17 cellular contexts compared by ENCODE assay signal in genomic region chr18:70256994-70257393, GRCh38. TPM values are rescaled to one million over a fixed set of nuclear protein-coding genes. Genes with fewer than 3 reads are reported as not detected.
DNase-seq lines count a peak whose midpoint lies in the region; ATAC-seq, FAIRE-seq and TF ChIP-seq lines count a peak whose summit lies in the region.
"Had no signal": no experiment of that assay in that cellular context is flagged by ENCODE, and none has a peak within 500 bp of the region (broad histone marks: within the 10 kb centered on the region; RNA-seq: fewer than 3 reads in every experiment).

No MANE protein-coding gene starts in this region.

- no peak overlapping the region for H3K4me3 ChIP-seq in neural progenitor cell
- no peak overlapping the region for H3K4me3 ChIP-seq in skeletal muscle tissue (ENCODE audit: low read length in 3 of 3)

- CTCF ChIA-PET in Calu3 (lab: Charles Lee), result no interaction called here

- H3K27ac Mint-ChIP-seq in neural progenitor cell, result no peak overlapping the region
- H3K27ac Mint-ChIP-seq in Calu3 (ENCODE audit: unreplicated experiment), result no peak overlapping the region
- H3K27ac Mint-ChIP-seq: CD8-positive, alpha-beta memory T cell had no signal

- H3K36me3 Mint-ChIP-seq in neural progenitor cell (no peaks in the 10 kb centered on the region), Calu3 (ENCODE audit: insufficient read depth, unreplicated experiment) (no peaks in the 10 kb centered on the region)
- H3K36me3 Mint-ChIP-seq: CD8-positive, alpha-beta memory T cell had no signal

- no peaks in the 10 kb centered on the region for H4K20me1 ChIP-seq in neural progenitor cell (ENCODE audit: low read depth)

- H3K4me3 Mint-ChIP-seq in neural progenitor cell (no peak overlapping the region), Calu3 (ENCODE audit: low read depth, unreplicated experiment) (no peak overlapping the region)
- H3K4me3 Mint-ChIP-seq: CD8-positive, alpha-beta memory T cell had no signal

- no peak overlapping the region for H3K27ac ChIP-seq in neural progenitor cell
- peak overlapping the region; percentile 34 for H3K27ac ChIP-seq in skeletal muscle tissue (ENCODE audit: low read depth, low read length)

- H3K9me3 Mint-ChIP-seq in neural progenitor cell (no peaks in the 10 kb centered on the region), Calu3 (ENCODE audit: low read depth, unreplicated experiment) (no peaks in the 10 kb centered on the region)
- H3K9me3 Mint-ChIP-seq: CD8-positive, alpha-beta memory T cell had no signal

- intact Hi-C loops in Calu3 (cut with micrococcal nuclease; ENCODE audit: unreplicated experiment), result no loop called here

- no peak for ATAC-seq in GM21447 (IDR thresholded peaks at IDR 0.05; ENCODE audit: unreplicated experiment)

- no peak overlapping the region for H3K4me2 ChIP-seq in neural progenitor cell

- H3K9ac ChIP-seq in neural progenitor cell (no peak overlapping the region), skeletal muscle tissue (ENCODE audit: low read depth in 1 of 3, low read length in 3 of 3) (no peak overlapping the region)

- H2AFZ ChIP-seq in neural progenitor cell (replicated peaks), result peak overlapping the region; percentile 24

- H3K79me2 ChIP-seq in neural progenitor cell (ENCODE audit: low read depth), result no peaks in the 10 kb centered on the region

- H3K27me3 ChIP-seq in neural progenitor cell, result no peaks in the 10 kb centered on the region
- no peaks in the 10 kb centered on the region for H3K27me3 ChIP-seq in skeletal muscle tissue (ENCODE audit: control insufficient read depth in 3 of 3, insufficient read depth in 3 of 3, low read length in 3 of 3)

- no peak for FAIRE-seq in GM19239 (lab: Jason Lieb, UNC)
- FAIRE-seq: G401.6, GM12892, GM18507 had no signal

- TF ChIP-seq CTCF in neural progenitor cell (IDR thresholded peaks at IDR 0.05), result no peak
- TF ChIP-seq CTCF in Calu3 (IDR thresholded peaks at IDR 0.05; ENCODE audit: unreplicated experiment), result no peak

- in situ Hi-C loops in SK-MEL-5 (cut with HindIII; ENCODE audit: low pct_unique_long_range_greater_than_20kb, low sequenced_read_pairs), result no loop called here

- DNase-seq in SK-MEL-5 (ENCODE audit: low read depth, low spot score) (peak; percentile 97), globus pallidus (ENCODE audit: low spot score) (peak; percentile 59), neural progenitor cell (ENCODE audit: low spot score) (no peak), Calu3 (no peak), GM19239 (ENCODE audit: insufficient read length, low spot score) (no peak), SKM-1 (lab: John Stamatoyannopoulos, UW; ENCODE audit: unreplicated experiment) (no peak)
- DNase-seq: CD8-positive, alpha-beta memory T cell; H7; Kasumi-1; NCI-H1694 treated with DMSO at 0.1 percent for 48 hours; NCI-H2081 treated with DMSO at 0.1 percent for 48 hours; NCI-H446 treated with DMSO at 0.1 percent for 48 hours had no signal

- no peaks in the 10 kb centered on the region for H3K9me3 ChIP-seq in neural progenitor cell (ENCODE audit: low read depth)
- H3K9me3 ChIP-seq in skeletal muscle tissue (ENCODE audit: control insufficient read depth in 3 of 3, low read length in 3 of 3), result no peaks in the 10 kb centered on the region

- H3K27me3 Mint-ChIP-seq in neural progenitor cell (ENCODE audit: insufficient read depth, low read depth) (no peaks in the 10 kb centered on the region), Calu3 (ENCODE audit: unreplicated experiment) (no peaks in the 10 kb centered on the region)

- no peaks in the 10 kb centered on the region for H3F3A ChIP-seq in neural progenitor cell (ENCODE audit: low read depth)

- no peaks in the 10 kb centered on the region for H3K4me1 ChIP-seq in neural progenitor cell
- H3K4me1 ChIP-seq in skeletal muscle tissue (ENCODE audit: control insufficient read depth in 3 of 3, insufficient read depth in 3 of 3, low read length in 3 of 3), result no peaks in the 10 kb centered on the region

- H3K36me3 ChIP-seq in neural progenitor cell (no peaks in the 10 kb centered on the region), skeletal muscle tissue (ENCODE audit: control insufficient read depth in 3 of 3, insufficient read depth in 3 of 3, low read length in 3 of 3) (no peaks in the 10 kb centered on the region)

- H3K4me1 Mint-ChIP-seq in neural progenitor cell, result no peaks in the 10 kb centered on the region
- H3K4me1 Mint-ChIP-seq in Calu3 (ENCODE audit: low read depth, unreplicated experiment), result no peaks in the 10 kb centered on the region
- H3K4me1 Mint-ChIP-seq: CD8-positive, alpha-beta memory T cell had no signal

- BruUV-seq in Calu3 (replicated peaks; lab: Mats Ljungman, UMichigan), result no TSS peak

RNA-seq across cellular contexts. Expression of gene SOCS6, which starts 31.9 kb away (rescaled TPM):
- total RNA-seq in SK-MEL-5 (2014; rRNA removed; shearing (Covaris generic)), result 29.6 and 33.3 TPM in 2 replicates
- 18.8 and 19.5 TPM in 2 replicates for polyA plus RNA-seq in SK-MEL-5 (2015; cell fraction: cytosol; rRNA removed)
- polyA plus RNA-seq in SK-MEL-5 (2015; cell fraction: nucleus; rRNA removed), result 24.6 and 30.7 TPM in 2 replicates
- total RNA-seq in neural progenitor cell (ENCODE audit: low replicate concordance) (30.3 and 45.1 TPM in 2 replicates), skeletal muscle tissue (17.7 TPM), Calu3 (2022) (26.1 and 33.0 TPM in 2 replicates)

RNA-seq across cellular contexts. Expression of gene RTTN, which starts 51.5 kb away (rescaled TPM):
- total RNA-seq in SK-MEL-5 (2014; rRNA removed; shearing (Covaris generic)), result 21.7 and 23.3 TPM in 2 replicates
- polyA plus RNA-seq in SK-MEL-5 (2015; cell fraction: cytosol; rRNA removed), result 10.2 and 12.7 TPM in 2 replicates
- polyA plus RNA-seq in SK-MEL-5 (2015; cell fraction: nucleus; rRNA removed), result 37.9 and 39.7 TPM in 2 replicates
- total RNA-seq in neural progenitor cell (ENCODE audit: low replicate concordance) (44.4 and 52.4 TPM in 2 replicates), skeletal muscle tissue (43.8 TPM), Calu3 (2022) (20.4 and 22.7 TPM in 2 replicates)

Comparison
In these comparisons a context has a peak if more than half of its experiments do, and no peak if none do; other contexts are left out.
1. DNase-seq: peak in SK-MEL-5 (single experiment) and globus pallidus (single experiment); none in neural progenitor cell (single experiment), Calu3 (single experiment), GM19239 (single experiment) and SKM-1 (single experiment).